ENCODE assay signal across 10 cellular contexts in the genomic region with DNA sequence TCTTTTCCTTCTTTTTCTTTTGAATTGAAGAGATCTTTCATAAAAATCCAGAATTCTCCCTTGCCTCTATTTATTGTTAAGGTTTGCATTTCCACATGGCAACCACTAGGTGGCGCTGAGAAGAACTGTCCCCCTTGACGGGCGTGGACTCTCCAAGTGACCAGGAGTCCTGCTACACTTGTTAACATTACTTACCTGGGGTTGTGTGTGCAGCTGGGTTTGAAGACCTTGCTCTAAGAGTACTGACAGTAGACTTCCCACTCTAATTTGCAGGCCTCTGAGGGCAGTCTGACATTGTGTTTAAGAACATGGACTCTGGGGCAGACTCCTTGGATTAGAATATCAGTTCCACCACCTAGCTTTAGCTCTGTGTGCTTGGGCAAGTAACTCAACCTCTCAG. TPM values are rescaled to one million over a fixed set of nuclear protein-coding genes. Genes with fewer than 3 reads are reported as not detected.
A peak's percentile ranks its signal among the peaks of the same experiment; 100 is the strongest.
DNase-seq lines count a peak whose midpoint lies in the region; ATAC-seq, FAIRE-seq and TF ChIP-seq lines count a peak whose summit lies in the region.
"Had no signal": no experiment of that assay in that cellular context is flagged by ENCODE, and none has a peak within 500 bp of the region (broad histone marks: within the 10 kb centered on the region; RNA-seq: fewer than 3 reads in every experiment).

No MANE protein-coding gene starts in this region.

- H3K4me2 ChIP-seq in GM12878 (ENCODE audit: control insufficient read depth, insufficient read depth): no peak overlapping the region

- H3K27ac ChIP-seq in GM12878 (ENCODE audit: control insufficient read depth, insufficient read depth) (no peak overlapping the region), tibial nerve (no peak overlapping the region)

- H4K20me1 ChIP-seq in GM12878 (ENCODE audit: control insufficient read depth, insufficient read depth): no peaks in the 10 kb centered on the region

- in situ Hi-C loops in GM12878 (cut with MboI): loop anchor here (10.0 kb wide), 1 partner anchor 180 kb away; no protein-coding TSS in a partner anchor

- H3K4me1 Mint-ChIP-seq in T-cell: peaks cover 79 to 84% (median 83%) of the 10 kb centered on the region in 3 donors

- H3K79me2 ChIP-seq in GM12878 (ENCODE audit: control insufficient read depth, insufficient read depth, low read length): no peaks in the 10 kb centered on the region

- TF ChIP-seq CTCF in GM12878 (IDR thresholded peaks at IDR 0.05 in 2 of 3, conservative IDR thresholded peaks at IDR 0.05 in 1 of 3; ENCODE audit: control insufficient read depth in 2 of 3, extremely low read depth in 1 of 3, insufficient read depth in 1 of 3, low read depth in 3 of 3, low read length in 3 of 3) (peak; percentile 66 to 75 (median 72)), tibial nerve (IDR thresholded peaks at IDR 0.05) (peak; percentile 27 to 77 (median 47))

- peak; percentile 57 for TF ChIP-seq RAD21 in GM12878 (IDR thresholded peaks at IDR 0.05; ENCODE audit: insufficient read depth, low read depth, low read length)

- no peaks in the 10 kb centered on the region for H3K9me3 Mint-ChIP-seq in T-cell
- H3K9me3 Mint-ChIP-seq: dendritic cell treated with granulocyte-macrophage colony-stimulating factor and Interleukin-4, amounts not matched to agents 40 ng/mL and 50 ng/mL, for 4 days had no signal

- H3K9me3 ChIP-seq in GM12878 (replicated peaks; ENCODE audit: control insufficient read depth, insufficient read depth, low read length) (no peaks in the 10 kb centered on the region), tibial nerve (no peaks in the 10 kb centered on the region)

- H3K27me3 ChIP-seq in GM12878 (replicated peaks in 1 of 2; ENCODE audit: control insufficient read depth in 2 of 2, insufficient read depth in 2 of 2, low read length in 1 of 2): no peaks in the 10 kb centered on the region; a peak in 1 of 4 replicates
- H3K27me3 ChIP-seq in tibial nerve: no peaks in the 10 kb centered on the region

- RAD21 ChIA-PET in GM12878 (lab: Charles Lee; ENCODE audit: unreplicated experiment): interaction anchor here (1.0 kb wide), 1 partner anchor 29 kb away, joined by 4 read pairs; no protein-coding TSS in a partner anchor

- H3K27me3 Mint-ChIP-seq in T-cell: no peaks in the 10 kb centered on the region
- H3K27me3 Mint-ChIP-seq: dendritic cell treated with granulocyte-macrophage colony-stimulating factor and Interleukin-4, amounts not matched to agents 40 ng/mL and 50 ng/mL, for 4 days had no signal

- ATAC-seq in HG02938 (IDR thresholded peaks at IDR 0.05; ENCODE audit: unreplicated experiment) (peak; percentile 71), T-cell (replicated peaks in 1 of 4) (peak; percentile 50 to 62 (median 54)), GM12878 (peak; percentile 76)

- TF ChIP-seq EP300 in GM12878 (IDR thresholded peaks at IDR 0.05; ENCODE audit: borderline replicate concordance in 1 of 2, control insufficient read depth in 1 of 2, low read depth in 2 of 2, low read length in 2 of 2): no peak
- TF ChIP-seq EP300 in tibial nerve (IDR thresholded peaks at IDR 0.05): no peak

- no TSS peak for BruUV-seq in GM12878 (replicated peaks; lab: Mats Ljungman, UMichigan)

- H3K4me3 Mint-ChIP-seq in T-cell: peak overlapping the region in 1 of 3 donors; percentile 21
- H3K4me3 Mint-ChIP-seq: dendritic cell treated with granulocyte-macrophage colony-stimulating factor and Interleukin-4, amounts not matched to agents 40 ng/mL and 50 ng/mL, for 4 days had no signal

- 0% methylated on average over 3 of the region's 3 CpGs for WGBS in GM12878 (ENCODE audit: insufficient coverage, insufficient replicate concordance, low lambda C conversion rate, missing lambda C conversion rate)
- 12 to 26% methylated on average over 3 of the region's 3 CpGs for WGBS in tibial nerve, 2 donors

- H3K4me1 ChIP-seq in GM12878 (ENCODE audit: control insufficient read depth, insufficient read depth, low read length) (no peaks in the 10 kb centered on the region), tibial nerve (no peaks in the 10 kb centered on the region)

- no peak overlapping the region for H2AFZ ChIP-seq in GM12878 (ENCODE audit: control insufficient read depth, low read depth, low read length)

- intact Hi-C loops in GM12878 (cut with micrococcal nuclease; ENCODE audit: unreplicated experiment): loop anchor here (2.0 to 5.0 kb wide), 2 partner anchors 180 to 652 kb away; no protein-coding TSS in a partner anchor

- peak; percentile 61 for FAIRE-seq in GM12878 (lab: Jason Lieb, UNC)
- FAIRE-seq: A204.1 had no signal

- CTCF ChIA-PET in T-cell (lab: Charles Lee): interaction anchor here (0.7 to 2.6 kb wide), 20 partner anchors 9 to 180 kb away, joined by 3 to 10 read pairs (median 4); a partner anchor contains a TSS
- CTCF ChIA-PET in GM12878 (lab: Yijun Ruan, JAX): interaction anchor here (0.6 to 6.2 kb wide), 13 partner anchors 8 to 180 kb away, joined by 3 to 23 read pairs (median 5); no protein-coding TSS in a partner anchor

- peaks cover 12% of the 10 kb centered on the region for H3K36me3 Mint-ChIP-seq in T-cell

- H3K27ac Mint-ChIP-seq in T-cell: peak overlapping the region; percentile 81 to 89
- H3K27ac Mint-ChIP-seq: dendritic cell treated with granulocyte-macrophage colony-stimulating factor and Interleukin-4, amounts not matched to agents 40 ng/mL and 50 ng/mL, for 4 days had no signal

- TF ChIP-seq POLR2A in GM12878 (IDR thresholded peaks at IDR 0.05; ENCODE audit: low read depth, low read length): no peak
- no peak for TF ChIP-seq POLR2A in tibial nerve (IDR thresholded peaks at IDR 0.05)

- H3K4me3 ChIP-seq in GM12878 (no peak overlapping the region), tibial nerve (no peak overlapping the region)

- POLR2A ChIA-PET in T-cell (lab: Charles Lee) (interaction anchor here in 1 of 2 donors (1.0 kb wide), 1 partner anchor 44 kb away, joined by 5 read pairs; no protein-coding TSS in a partner anchor), GM12878 (lab: Charles Lee) (no interaction called here)

- no peak overlapping the region for H3K9ac ChIP-seq in GM12878 (ENCODE audit: control insufficient read depth, insufficient read depth, low read length)

- SMC1A ChIA-PET in GM12878 (lab: Charles Lee; ENCODE audit: uncharacterized antibody, unreplicated experiment): interaction anchor here (1.3 to 2.3 kb wide), 3 partner anchors 29 to 54 kb away, joined by 3 to 7 read pairs (median 5); no protein-coding TSS in a partner anchor

- DNase-seq in DMS 273 (lab: John Stamatoyannopoulos, UW; ENCODE audit: unreplicated experiment) (peak; percentile 32), DMS 273 treated with DMSO at 0.1 percent for 48 hours (lab: John Stamatoyannopoulos, UW) (no peak), T-cell (peak in 31 of 34 experiments; percentile 2 to 52 (median 31)), GM12878 (ENCODE audit: low read depth, low spot score) (no peak), lung microvascular endothelial cell (ENCODE audit: low read depth in 2 of 2) (peak; percentile 36 to 59), tibial nerve (ENCODE audit: low spot score in 2 of 2) (no peak), NCI-H128 (lab: John Stamatoyannopoulos, UW; ENCODE audit: unreplicated experiment) (no peak)

- H3K36me3 ChIP-seq in GM12878 (ENCODE audit: control insufficient read depth in 2 of 2, insufficient read depth in 2 of 2, low read length in 1 of 2) (no peaks in the 10 kb centered on the region), tibial nerve (no peaks in the 10 kb centered on the region)

TF ChIP-seq in GM12878, 131 proteins besides CTCF, POLR2A, EP300 and RAD21:
- no peak for TF ChIP-seq DPF2 (IDR thresholded peaks at IDR 0.05)
- TF ChIP-seq SMC3 (IDR thresholded peaks at IDR 0.05; ENCODE audit: borderline replicate concordance, low read length): peak; percentile 53; the same call in 1 of the 2 replicates

RNA-seq across cellular contexts. Expression of a gene that starts 52.8 kb away (rescaled TPM):
- total RNA-seq in T-cell: 10 to 100 TPM; 17.4 to 56.1 (median 23.0) TPM
- total RNA-seq in GM12878 (2013; cell fraction: nucleolus; rRNA removed): not detected in 2 replicates
- total RNA-seq in GM12878 (2014; rRNA removed): not detected in 2 replicates
- not detected in 2 replicates for total RNA-seq in GM12878 (2014; rRNA removed; fragmentation: Illumina TruSeq; extraction: Trizol)
- 0.03 and 0.05 TPM in 2 replicates for total RNA-seq in GM12878 (2021)
- 0.04 TPM for polyA plus RNA-seq in GM12878 (2011; ENCODE audit: low read depth)
- polyA plus RNA-seq in GM12878 (2011; rRNA removed): under 0.01 TPM in 2 replicates
- under 0.01 TPM in 1 of 2 replicates, not detected in the other for polyA plus RNA-seq in GM12878 (2011; cell fraction: cytosol; rRNA removed)
- 0.01 TPM in 1 of 2 replicates, not detected in the other for polyA plus RNA-seq in GM12878 (2011; cell fraction: nucleus; rRNA removed)
- 0.01 and 0.04 TPM in 2 replicates for polyA plus RNA-seq in GM12878 (2012)
- under 0.01 TPM in 1 of 2 replicates, not detected in the other for polyA plus RNA-seq in GM12878 (2014; fragmentation: Illumina TruSeq; extraction: Trizol)
- not detected for polyA plus RNA-seq in GM12878 (2014; fragmentation: Nextera tagmentation; extraction: Ambion mirVana)
- polyA plus RNA-seq in GM12878 (2014; rRNA removed): not detected in 2 replicates
- under 1 TPM in 1 of 2 experiments, not detected in 1; 0.01 TPM for polyA plus RNA-seq in GM12878 (2016; fragmentation: Nextera tagmentation; extraction: Ambion mirVana)
- 0.05 TPM in 1 of 2 replicates, not detected in the other for polyA minus RNA-seq in GM12878 (2011; rRNA and poly(A)+ RNA removed)
- polyA minus RNA-seq in GM12878 (2011; cell fraction: cytosol; rRNA and poly(A)+ RNA removed): not detected in 2 replicates
- polyA minus RNA-seq in GM12878 (2011; cell fraction: nucleus; rRNA and poly(A)+ RNA removed): not detected in 2 replicates
- 0.40 and 0.65 TPM in 2 replicates for total RNA-seq in lung microvascular endothelial cell
- total RNA-seq in tibial nerve: 1 to 10 TPM; 2.3 to 5.2 (median 4.6) TPM

Comparison
In these comparisons a context has a peak if more than half of its experiments do, and no peak if none do; other contexts are left out.
1. DNase-seq: peak in DMS 273 (single experiment), T-cell (31 of 34) and lung microvascular endothelial cell (2 of 2); none in DMS 273 treated with DMSO at 0.1 percent for 48 hours (single experiment), GM12878 (single experiment), tibial nerve (0 of 2) and NCI-H128 (single experiment).
2. Peak in every context shown above with its lines, with median percentiles within 50 percentile points of each other: ATAC-seq.